ENCODE assay signal across 19 cellular contexts in the genomic region with DNA sequence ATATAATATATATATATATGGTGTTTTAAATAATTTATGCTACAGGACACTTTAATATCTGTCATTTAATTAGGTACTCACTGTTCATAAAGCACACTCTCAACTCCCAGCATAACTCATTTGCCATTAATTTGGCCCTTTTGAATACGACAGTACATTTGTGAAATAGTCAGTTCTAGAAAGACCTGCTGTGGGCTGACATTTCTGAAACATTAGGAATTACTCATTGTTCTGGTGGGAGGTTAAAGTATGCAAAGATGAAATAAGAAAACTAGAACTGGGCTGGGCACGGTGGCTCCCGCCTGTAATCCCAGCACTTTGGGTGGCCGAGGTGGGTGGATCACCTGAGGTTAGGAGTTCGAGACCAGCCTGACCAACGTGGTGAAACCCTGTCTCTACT.
DNase-seq lines count a peak whose midpoint lies in the region; ATAC-seq lines count a peak whose summit lies in the region.
"Had no signal": no experiment of that assay in that cellular context is flagged by ENCODE, and none has a peak within 500 bp of the region (broad histone marks: within the 10 kb centered on the region; RNA-seq: fewer than 3 reads in every experiment).

No MANE protein-coding gene starts in this region.

- no peaks in the 10 kb centered on the region for H3K9me3 Mint-ChIP-seq in activated naive CD4-positive, alpha-beta T cell treated with anti-CD3 and anti-CD28 coated beads, Interleukin-2, amount 50 U/mL, for 72 hours
- no peaks in the 10 kb centered on the region for H3K9me3 Mint-ChIP-seq in activated naive CD4-positive, alpha-beta T cell treated with anti-CD3 and anti-CD28 coated beads for 36 hours
- H3K9me3 Mint-ChIP-seq: CD4-positive, alpha-beta T cell had no signal

- H3K4me1 Mint-ChIP-seq in activated naive CD4-positive, alpha-beta T cell treated with anti-CD3 and anti-CD28 coated beads for 36 hours (ENCODE audit: low read depth): no peaks in the 10 kb centered on the region

- CTCF ChIA-PET in activated naive CD4-positive, alpha-beta T cell treated with anti-CD3 and anti-CD28 coated beads for 36 hours (lab: Charles Lee): interaction anchor here (0.7 kb wide), 1 partner anchor 625 kb away, joined by 3 read pairs; no protein-coding TSS in a partner anchor

- intact Hi-C loops in activated naive CD4-positive, alpha-beta T cell treated with anti-CD3 and anti-CD28 coated beads for 36 hours (cut with micrococcal nuclease): no loop called here

- H3K27me3 Mint-ChIP-seq in activated naive CD4-positive, alpha-beta T cell treated with anti-CD3 and anti-CD28 coated beads for 36 hours (ENCODE audit: low read depth): no peaks in the 10 kb centered on the region
- H3K27me3 Mint-ChIP-seq: CD4-positive, alpha-beta T cell had no signal

- H3K27ac Mint-ChIP-seq in activated naive CD4-positive, alpha-beta T cell treated with anti-CD3 and anti-CD28 coated beads, Interleukin-2, amount 50 U/mL, for 72 hours: no peak overlapping the region
- H3K27ac Mint-ChIP-seq in activated naive CD4-positive, alpha-beta T cell treated with anti-CD3 and anti-CD28 coated beads for 36 hours: no peak overlapping the region
- H3K27ac Mint-ChIP-seq: CD4-positive, alpha-beta T cell had no signal

- ATAC-seq in activated naive CD4-positive, alpha-beta T cell treated with anti-CD3 and anti-CD28 coated beads, Interleukin-2, amount 50 U/mL, for 72 hours: peak; percentile 43 to 81
- peak; percentile 60 for ATAC-seq in HG03442 (IDR thresholded peaks at IDR 0.05; ENCODE audit: unreplicated experiment)
- ATAC-seq in GM18519 (IDR thresholded peaks at IDR 0.05; ENCODE audit: low FRiP score, unreplicated experiment): no peak

- H3K4me3 Mint-ChIP-seq in activated naive CD4-positive, alpha-beta T cell treated with anti-CD3 and anti-CD28 coated beads for 36 hours: no peak overlapping the region
- H3K4me3 Mint-ChIP-seq: CD4-positive, alpha-beta T cell had no signal

- DNase-seq in activated CD4-positive, alpha-beta T cell treated with anti-CD3 and anti-CD28 coated beads, Interleukin-2, amount 50 U/mL, for 48 hours: peak; percentile 19 to 31
- no peak for DNase-seq in activated CD4-positive, alpha-beta T cell treated with anti-CD3 and anti-CD28 coated beads for 4 hours
- DNase-seq in activated naive CD4-positive, alpha-beta T cell treated with anti-CD3 and anti-CD28 coated beads, Interleukin-2, amount 50 U/mL, for 72 hours (ENCODE audit: low spot score in 2 of 2): peak in 1 of 2 donors; percentile 4
- DNase-seq in activated naive CD4-positive, alpha-beta T cell treated with anti-CD3 and anti-CD28 coated beads for 36 hours: no peak
- peak; percentile 44 for DNase-seq in stimulated activated CD8-positive, alpha-beta memory T cell treated with anti-CD3 and anti-CD28 coated beads, Interleukin-4, amount 100 ng/mL, for 48 hours
- DNase-seq in HuH-7.5 (ENCODE audit: low spot score): no peak
- DNase-seq: BE2C; Caco-2; CD4-positive, alpha-beta T cell; GDM1; KBM-7; NCI-H1105 treated with DMSO at 0.1 percent for 48 hours; NCI-H1694; NCI-H2081 treated with DMSO at 0.1 percent for 48 hours; NCI-H774; OCI-M1; Right ventricle myocardium superior had no signal

- H3K36me3 Mint-ChIP-seq in activated naive CD4-positive, alpha-beta T cell treated with anti-CD3 and anti-CD28 coated beads, Interleukin-2, amount 50 U/mL, for 72 hours: peaks cover 0 to 8% of the 10 kb centered on the region in 2 donors
- H3K36me3 Mint-ChIP-seq in activated naive CD4-positive, alpha-beta T cell treated with anti-CD3 and anti-CD28 coated beads for 36 hours (ENCODE audit: low read depth): peaks cover 5% of the 10 kb centered on the region

Comparison
In these comparisons a context has a peak if more than half of its experiments do, and no peak if none do; other contexts are left out.
1. DNase-seq: peak in activated CD4-positive, alpha-beta T cell treated with anti-CD3 and anti-CD28 coated beads, Interleukin-2, amount 50 U/mL, for 48 hours (2 of 2) and stimulated activated CD8-positive, alpha-beta memory T cell treated with anti-CD3 and anti-CD28 coated beads, Interleukin-4, amount 100 ng/mL, for 48 hours (single experiment); none in activated CD4-positive, alpha-beta T cell treated with anti-CD3 and anti-CD28 coated beads for 4 hours (0 of 2), activated naive CD4-positive, alpha-beta T cell treated with anti-CD3 and anti-CD28 coated beads for 36 hours (single experiment) and HuH-7.5 (single experiment).